ENCODE assay signal across 8 cellular contexts in the genomic region with DNA sequence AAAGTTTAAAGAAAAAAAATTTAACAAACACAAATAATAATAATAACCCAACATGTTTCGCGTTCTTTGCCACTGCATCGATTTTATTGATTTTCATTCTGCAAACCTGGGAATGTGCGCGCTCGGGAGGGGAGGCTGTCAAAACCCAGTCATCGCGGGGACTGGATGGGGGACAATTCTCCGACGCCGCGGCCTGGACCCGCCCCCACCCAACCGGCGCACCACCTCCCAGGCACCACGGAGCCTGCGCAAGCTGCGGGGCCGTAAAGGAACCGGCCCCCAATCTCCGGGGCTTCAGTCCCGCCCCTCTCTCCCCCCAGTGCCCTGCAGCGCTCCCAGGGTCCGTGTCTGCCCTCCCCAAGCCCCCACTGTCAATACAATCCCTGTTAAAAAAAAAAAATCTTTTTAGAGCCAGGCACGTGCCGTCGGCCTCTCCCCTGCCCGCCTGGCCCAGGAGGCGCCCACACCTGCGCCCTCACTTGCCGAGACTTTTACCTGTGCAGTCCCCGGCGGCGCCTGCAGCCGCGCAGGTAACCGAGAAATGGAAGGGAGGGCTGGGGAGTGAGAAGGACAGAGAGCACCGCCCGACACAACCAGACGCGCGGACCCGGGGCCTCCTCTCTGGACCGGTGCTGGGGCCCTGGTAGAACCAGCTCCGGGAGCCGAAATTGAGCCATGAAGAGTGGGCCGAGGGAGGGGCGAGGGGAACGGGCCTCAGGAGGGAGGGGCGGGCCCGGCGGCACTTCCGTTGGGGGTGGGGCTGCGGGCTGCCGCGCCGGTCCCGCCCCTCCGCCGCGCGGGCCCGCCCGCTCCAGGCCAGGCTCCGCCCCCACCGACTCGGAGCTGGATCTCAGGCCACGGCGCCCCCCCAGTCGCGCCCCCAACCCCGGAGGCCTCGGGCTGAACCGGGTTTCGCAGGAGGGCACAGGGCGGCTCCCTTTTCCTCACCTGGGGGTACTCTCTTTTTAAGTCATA. TPM values are rescaled to one million over a fixed set of nuclear protein-coding genes. Genes with fewer than 3 reads are reported as not detected.
DNase-seq lines count a peak whose midpoint lies in the region; ATAC-seq and TF ChIP-seq lines count a peak whose summit lies in the region.

No MANE protein-coding gene starts in this region.

- H3K4me3 ChIP-seq in Caco-2 (ENCODE audit: low read depth, low read length) (peak overlapping the region; percentile 67), adrenal gland (peak overlapping the region; percentile 26 to 96 (median 73)), right atrium auricular region (peak overlapping the region; percentile 76 to 92)

- POLR2A ChIA-PET in Caco-2 (lab: Charles Lee), result interaction anchor here (0.6 to 1.5 kb wide), 7 partner anchors 8 to 642 kb away, joined by 3 to 8 read pairs (median 4); a partner anchor contains a TSS

- no peaks in the 10 kb centered on the region for H3K27me3 Mint-ChIP-seq in Caco-2 (ENCODE audit: insufficient read depth, unreplicated experiment)

- TF ChIP-seq POLR2A in adrenal gland (IDR thresholded peaks at IDR 0.05), result peak; percentile 26 to 66

- peak in 1 of 2 experiments; percentile 34 for TF ChIP-seq CTCF in Caco-2 (IDR thresholded peaks at IDR 0.05; ENCODE audit: insufficient read depth in 1 of 2, low read depth in 1 of 2, low read length in 1 of 2, severe bottlenecking in 1 of 2, unreplicated experiment in 1 of 2)
- TF ChIP-seq CTCF in adrenal gland (IDR thresholded peaks at IDR 0.05), result peak in 1 of 6 experiments; percentile 17
- TF ChIP-seq CTCF in right atrium auricular region (IDR thresholded peaks at IDR 0.05), result no peak

- no peaks in the 10 kb centered on the region for H3K9me3 Mint-ChIP-seq in Caco-2 (ENCODE audit: unreplicated experiment)

- H3K27me3 ChIP-seq in Caco-2 (replicated peaks; ENCODE audit: control insufficient read depth, insufficient read depth, low read length) (no peaks in the 10 kb centered on the region), adrenal gland (no peaks in the 10 kb centered on the region), right atrium auricular region (no peaks in the 10 kb centered on the region)

- H3K4me3 Mint-ChIP-seq in Caco-2 (ENCODE audit: unreplicated experiment), result peak overlapping the region; percentile 92

- BruUV-seq in Caco-2 (replicated peaks; lab: Mats Ljungman, UMichigan), result TSS peak; percentile 70

- H3K9me3 ChIP-seq in Caco-2 (no peaks in the 10 kb centered on the region), adrenal gland (replicated peaks in 1 of 3) (no peaks in the 10 kb centered on the region), right atrium auricular region (no peaks in the 10 kb centered on the region)

- H3K36me3 ChIP-seq in Caco-2 (ENCODE audit: control insufficient read depth, insufficient read depth, low read length), result no peaks in the 10 kb centered on the region
- H3K36me3 ChIP-seq in adrenal gland (replicated peaks in 1 of 2), result no peaks in the 10 kb centered on the region
- H3K36me3 ChIP-seq in right atrium auricular region, result no peaks in the 10 kb centered on the region

- H3K27ac Mint-ChIP-seq in Caco-2 (ENCODE audit: unreplicated experiment), result peak overlapping the region; percentile 79

- H3K4me1 ChIP-seq in Caco-2, result peaks cover 15% of the 10 kb centered on the region
- peaks cover 0 to 15% of the 10 kb centered on the region in 2 donors for H3K4me1 ChIP-seq in adrenal gland (replicated peaks in 1 of 2)
- peaks cover 0 to 29% of the 10 kb centered on the region in 2 donors for H3K4me1 ChIP-seq in right atrium auricular region

- H3K4me1 Mint-ChIP-seq in Caco-2 (ENCODE audit: low read depth, unreplicated experiment), result peaks cover 14% of the 10 kb centered on the region

- DNase-seq in Caco-2, result peak; percentile 84 to 88
- peak; percentile 76 for DNase-seq in NCI-H2227 (lab: John Stamatoyannopoulos, UW; ENCODE audit: unreplicated experiment)
- peak; percentile 81 to 89 (median 85) for DNase-seq in adrenal gland
- no peak for DNase-seq in right atrium auricular region (ENCODE audit: low spot score)
- peak; percentile 92 for DNase-seq in posterior vena cava (ENCODE audit: low spot score)

- 1 to 8% (median 2%) methylated on average over 14 to 76 of the region's 76 CpGs for WGBS in adrenal gland, 4 donors

- peak; percentile 59 for ATAC-seq in GM21723 (IDR thresholded peaks at IDR 0.05; ENCODE audit: unreplicated experiment)
- ATAC-seq in HG02981 (IDR thresholded peaks at IDR 0.05; ENCODE audit: unreplicated experiment), result no peak
- ATAC-seq in GM19035 (IDR thresholded peaks at IDR 0.05; ENCODE audit: unreplicated experiment), result no peak

- peak overlapping the region; percentile 63 to 91 (median 79) for H3K27ac ChIP-seq in adrenal gland
- H3K27ac ChIP-seq in right atrium auricular region, result peak overlapping the region; percentile 88 to 95

- CTCF ChIA-PET in Caco-2 (lab: Charles Lee), result interaction anchor here (0.6 to 2.1 kb wide), 3 partner anchors 21 to 642 kb away, joined by 3 to 8 read pairs (median 3); no protein-coding TSS in a partner anchor

- peaks cover 60% of the 10 kb centered on the region for H3K36me3 Mint-ChIP-seq in Caco-2 (ENCODE audit: insufficient read depth, unreplicated experiment)

- intact Hi-C loops in Caco-2 (cut with micrococcal nuclease; ENCODE audit: unreplicated experiment), result loop anchor here (1.0 to 10.0 kb wide), 5 partner anchors 21 to 1136 kb away; no protein-coding TSS in a partner anchor
- intact Hi-C loops in adrenal gland (cut with DNase I), result loop anchor here (10.0 kb wide), 4 partner anchors 56 to 516 kb away; no protein-coding TSS in a partner anchor
- intact Hi-C loops in posterior vena cava (cut with DNase I), result loop anchor here (10.0 kb wide), 3 partner anchors 246 to 896 kb away; no protein-coding TSS in a partner anchor

RNA-seq across cellular contexts. Expression of a gene that starts 7.6 kb away (rescaled TPM):
- 35.5 and 35.7 TPM in 2 replicates for total RNA-seq in Caco-2 (2022)
- 100 to 1,000 TPM in 1 of 8 donors, 10 to 100 TPM in 7; 39.0 to 129 (median 74.7) TPM for total RNA-seq in adrenal gland
- 10 to 100 TPM in 2 of 3 donors, 1 to 10 TPM in 1; 6.0 to 40.7 (median 35.0) TPM for polyA plus RNA-seq in adrenal gland
- 1 to 10 TPM; 8.9 to 9.8 TPM for total RNA-seq in right atrium auricular region
- total RNA-seq in posterior vena cava, result 10 to 100 TPM; 27.9 to 36.0 TPM

RNA-seq across cellular contexts. Expression of a gene that starts 22.2 kb away (rescaled TPM):
- total RNA-seq in Caco-2 (2022), result 18.5 and 21.6 TPM in 2 replicates
- 100 to 1,000 TPM in 1 of 8 donors, 10 to 100 TPM in 7; 30.7 to 102 (median 82.2) TPM for total RNA-seq in adrenal gland
- polyA plus RNA-seq in adrenal gland, result 100 to 1,000 TPM in 1 of 3 donors, 10 to 100 TPM in 2; 43.0 to 132 (median 79.7) TPM
- total RNA-seq in right atrium auricular region, result 10 to 100 TPM in 1 of 2 donors, 1 to 10 TPM in 1; 6.1 to 19.1 TPM
- 10 to 100 TPM; 14.4 to 18.0 TPM for total RNA-seq in posterior vena cava
